ENCODE assay signal across 8 cellular contexts in genomic region chr20:3890410-3890751, GRCh38. TPM values are rescaled to one million over a fixed set of nuclear protein-coding genes. Genes with fewer than 3 reads are reported as not detected.
A peak's percentile ranks its signal among the peaks of the same experiment; 100 is the strongest.
DNase-seq lines count a peak whose midpoint lies in the region; ATAC-seq, FAIRE-seq and TF ChIP-seq lines count a peak whose summit lies in the region.

No MANE protein-coding gene starts in this region.

- peaks cover 43% of the 10 kb centered on the region for H3K36me3 Mint-ChIP-seq in activated CD4-positive, alpha-beta memory T cell treated with anti-CD3 and anti-CD28 coated beads for 36 hours

- no peaks in the 10 kb centered on the region for H3K27me3 Mint-ChIP-seq in activated CD4-positive, alpha-beta memory T cell treated with anti-CD3 and anti-CD28 coated beads for 36 hours

- no peak for ATAC-seq in right cardiac atrium

- peaks cover 32 to 68% (median 47%) of the 10 kb centered on the region in 11 experiments for H3K36me3 ChIP-seq in BLaER1 treated with 17β-estradiol and CSF1 and Interleukin-3, amounts not matched to agents 10 nM and 100 nM
- peaks cover 0 to 2% of the 10 kb centered on the region in 2 donors for H3K36me3 ChIP-seq in small intestine (ENCODE audit: control insufficient read depth in 2 of 2, insufficient read depth in 2 of 2, low read length in 2 of 2)

- DNase-seq in HT1080 (ENCODE audit: low read depth), result peak; percentile 35
- no peak for DNase-seq in activated CD4-positive, alpha-beta memory T cell treated with anti-CD3 and anti-CD28 coated beads for 36 hours
- DNase-seq in right cardiac atrium, result no peak
- DNase-seq in small intestine, result no peak
- DNase-seq in D721Med (ENCODE audit: insufficient read length, low spot score), result no peak
- DNase-seq in T1000 (lab: John Stamatoyannopoulos, UW), result no peak
- DNase-seq in germinal center (ENCODE audit: low spot score), result no peak

- no peaks in the 10 kb centered on the region for H3K9me3 Mint-ChIP-seq in activated CD4-positive, alpha-beta memory T cell treated with anti-CD3 and anti-CD28 coated beads for 36 hours

- H3K9me3 ChIP-seq in BLaER1 treated with 17β-estradiol and CSF1 and Interleukin-3, amounts not matched to agents 10 nM and 100 nM (replicated peaks in 1 of 11), result no peaks in the 10 kb centered on the region
- H3K9me3 ChIP-seq in right cardiac atrium (ENCODE audit: control insufficient read depth, low read length) (no peaks in the 10 kb centered on the region), small intestine (ENCODE audit: control insufficient read depth, low read depth) (no peaks in the 10 kb centered on the region)

- POLR2A ChIA-PET in activated CD4-positive, alpha-beta memory T cell treated with anti-CD3 and anti-CD28 coated beads for 36 hours (lab: Charles Lee), result interaction anchor here (0.7 to 1.2 kb wide), 3 partner anchors 11 to 103 kb away, joined by 3 read pairs; partner anchors contain the start of gene CENPB

- H3K4me2 ChIP-seq in BLaER1 treated with 17β-estradiol and CSF1 and Interleukin-3, amounts not matched to agents 10 nM and 100 nM, result peak overlapping the region; percentile 88 to 97 (median 92)

- peak overlapping the region; percentile 97 for H3K27ac Mint-ChIP-seq in activated CD4-positive, alpha-beta memory T cell treated with anti-CD3 and anti-CD28 coated beads for 36 hours

- 2% methylated on average over 3 of the region's 3 CpGs for WGBS in right cardiac atrium
- WGBS in small intestine, 3 donors, result 1 to 2% (median 1%) methylated on average over 3 of the region's 3 CpGs

- H3K4me1 ChIP-seq in BLaER1 treated with 17β-estradiol and CSF1 and Interleukin-3, amounts not matched to agents 10 nM and 100 nM, result peaks cover 47 to 64% (median 60%) of the 10 kb centered on the region in 10 experiments
- H3K4me1 ChIP-seq in right cardiac atrium (ENCODE audit: control insufficient read depth, insufficient read depth, low read length), result peaks cover 4% of the 10 kb centered on the region
- peaks cover 7 to 17% of the 10 kb centered on the region in 2 donors for H3K4me1 ChIP-seq in small intestine (ENCODE audit: control insufficient read depth in 2 of 2, insufficient read depth in 1 of 2, low read depth in 1 of 2, low read length in 1 of 2)

- TF ChIP-seq CTCF in D721Med (IDR thresholded peaks at IDR 0.05; ENCODE audit: insufficient read depth, missing control alignments), result no peak

- CTCF ChIA-PET in activated CD4-positive, alpha-beta memory T cell treated with anti-CD3 and anti-CD28 coated beads for 36 hours (lab: Charles Lee), result interaction anchor here (1.1 to 2.7 kb wide), 3 partner anchors 35 to 195 kb away, joined by 3 to 10 read pairs (median 4); no protein-coding TSS in a partner anchor

- intact Hi-C loops in activated CD4-positive, alpha-beta memory T cell treated with anti-CD3 and anti-CD28 coated beads for 36 hours (cut with micrococcal nuclease), result loop anchor here (1.0 kb wide), 1 partner anchor 10 kb away; no protein-coding TSS in a partner anchor
- intact Hi-C loops in right cardiac atrium (cut with DNase I), result loop anchor here in 1 of 4 donors (10.0 kb wide), 1 partner anchor 124 kb away; the partner anchor contains the start of gene RNF24

- H3K4me3 ChIP-seq in BLaER1 treated with 17β-estradiol and CSF1 and Interleukin-3, amounts not matched to agents 10 nM and 100 nM, result peak overlapping the region; percentile 90 to 100 (median 96)
- H3K4me3 ChIP-seq in right cardiac atrium (ENCODE audit: low read length), result peak overlapping the region; percentile 75
- H3K4me3 ChIP-seq in small intestine (ENCODE audit: low read depth in 1 of 2, low read length in 2 of 2), result peak overlapping the region; percentile 82 to 99

- H3K27me3 ChIP-seq in BLaER1 treated with 17β-estradiol and CSF1 and Interleukin-3, amounts not matched to agents 10 nM and 100 nM, result no peaks in the 10 kb centered on the region
- no peaks in the 10 kb centered on the region for H3K27me3 ChIP-seq in right cardiac atrium (ENCODE audit: control insufficient read depth, insufficient read depth)
- H3K27me3 ChIP-seq in small intestine (ENCODE audit: control insufficient read depth in 2 of 2, insufficient read depth in 2 of 2, low read length in 2 of 2), result no peaks in the 10 kb centered on the region

- H3K4me1 Mint-ChIP-seq in activated CD4-positive, alpha-beta memory T cell treated with anti-CD3 and anti-CD28 coated beads for 36 hours (ENCODE audit: low read depth), result peaks cover 47% of the 10 kb centered on the region

- H3K27ac ChIP-seq in BLaER1 treated with 17β-estradiol and CSF1 and Interleukin-3, amounts not matched to agents 10 nM and 100 nM, result peak overlapping the region; percentile 88 to 99 (median 98); a peak in 21 of 22 replicates
- H3K27ac ChIP-seq in right cardiac atrium (ENCODE audit: low read length), result peak overlapping the region; percentile 68
- no peak overlapping the region for H3K27ac ChIP-seq in small intestine (ENCODE audit: low read depth in 1 of 2, low read length in 1 of 2)

- H3K9ac ChIP-seq in BLaER1 treated with 17β-estradiol and CSF1 and Interleukin-3, amounts not matched to agents 10 nM and 100 nM, result peak overlapping the region; percentile 92 to 100 (median 98)

- peak overlapping the region; percentile 92 for H3K4me3 Mint-ChIP-seq in activated CD4-positive, alpha-beta memory T cell treated with anti-CD3 and anti-CD28 coated beads for 36 hours

- FAIRE-seq in small intestine (lab: Jason Lieb, UNC), result no peak
- no peak for FAIRE-seq in D721Med (lab: Jason Lieb, UNC)

- H4K20me1 ChIP-seq in BLaER1 treated with 17β-estradiol and CSF1 and Interleukin-3, amounts not matched to agents 10 nM and 100 nM, result peaks cover 51 to 61% (median 57%) of the 10 kb centered on the region in 11 experiments

RNA-seq across cellular contexts. Expression of gene PANK2, which starts 1.2 kb away (rescaled TPM):
- total RNA-seq in HT1080 (2014; rRNA removed; shearing (Covaris generic)), result 43.9 and 50.9 TPM in 2 replicates
- 33.8 and 36.1 TPM in 2 replicates for polyA plus RNA-seq in HT1080 (2015; cell fraction: cytosol; rRNA removed)
- 19.3 and 26.8 TPM in 2 replicates for polyA plus RNA-seq in HT1080 (2015; cell fraction: nucleus; rRNA removed)
- 10 to 100 TPM; 49.3 to 52.5 TPM for total RNA-seq in activated CD4-positive, alpha-beta memory T cell treated with anti-CD3 and anti-CD28 coated beads for 36 hours
- total RNA-seq in right cardiac atrium, result 10 to 100 TPM; 22.1 to 24.4 (median 23.2) TPM
- polyA plus RNA-seq in right cardiac atrium (16.2 TPM), small intestine (10 to 100 TPM; 18.9 to 35.1 (median 24.2) TPM)

RNA-seq across cellular contexts. Expression of gene MAVS, which starts 43.7 kb away (rescaled TPM):
- total RNA-seq in HT1080 (2014; rRNA removed; shearing (Covaris generic)), result 16.2 and 20.1 TPM in 2 replicates
- 10.8 and 11.4 TPM in 2 replicates for polyA plus RNA-seq in HT1080 (2015; cell fraction: cytosol; rRNA removed)
- 24.1 and 28.1 TPM in 2 replicates for polyA plus RNA-seq in HT1080 (2015; cell fraction: nucleus; rRNA removed)
- total RNA-seq in activated CD4-positive, alpha-beta memory T cell treated with anti-CD3 and anti-CD28 coated beads for 36 hours, result 10 to 100 TPM; 22.2 to 24.2 TPM
- total RNA-seq in right cardiac atrium, result 10 to 100 TPM; 28.5 to 32.6 (median 30.1) TPM
- polyA plus RNA-seq in right cardiac atrium (30.0 TPM), small intestine (10 to 100 TPM in 2 of 3 donors, 1 to 10 TPM in 1; 6.2 to 32.7 (median 11.6) TPM)

Comparison
In these comparisons a context has a peak if more than half of its experiments do, and no peak if none do; other contexts are left out.
1. H3K27ac ChIP-seq: peak in BLaER1 treated with 17β-estradiol and CSF1 and Interleukin-3, amounts not matched to agents 10 nM and 100 nM (11 of 11) and right cardiac atrium (single experiment); none in small intestine (0 of 2).
2. Peak in every context shown above with its lines, with median percentiles within 50 percentile points of each other: H3K4me3 ChIP-seq.